In the genomic region with DNA sequence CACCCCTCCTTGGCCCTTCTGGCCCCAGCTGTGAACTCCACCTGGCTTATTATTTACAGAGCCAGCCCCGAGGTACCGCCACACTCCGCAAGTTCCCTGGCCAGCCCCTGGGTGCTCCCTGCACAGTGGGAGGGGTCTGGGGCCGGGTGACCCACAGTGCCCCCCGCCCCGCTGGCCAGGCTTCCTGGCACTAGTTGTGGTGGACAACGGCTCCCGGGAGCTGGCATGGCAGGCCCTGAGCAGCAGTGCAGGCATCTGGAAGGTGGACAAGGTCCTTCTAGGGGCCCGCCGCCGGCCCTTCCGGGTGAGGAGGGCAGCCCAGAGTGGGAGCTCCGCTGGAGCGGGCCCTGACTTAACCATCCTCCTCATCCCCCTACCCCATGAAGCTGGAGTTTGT, we compare ENCODE assay signal across 1 cellular context.
TF ChIP-seq lines count a peak whose summit lies in the region.

No MANE protein-coding gene starts in this region.

TF ChIP-seq in GM23338, 12 proteins besides CTCF, POLR2A, EP300 and RAD21:
- TF ChIP-seq, protein P1, sequence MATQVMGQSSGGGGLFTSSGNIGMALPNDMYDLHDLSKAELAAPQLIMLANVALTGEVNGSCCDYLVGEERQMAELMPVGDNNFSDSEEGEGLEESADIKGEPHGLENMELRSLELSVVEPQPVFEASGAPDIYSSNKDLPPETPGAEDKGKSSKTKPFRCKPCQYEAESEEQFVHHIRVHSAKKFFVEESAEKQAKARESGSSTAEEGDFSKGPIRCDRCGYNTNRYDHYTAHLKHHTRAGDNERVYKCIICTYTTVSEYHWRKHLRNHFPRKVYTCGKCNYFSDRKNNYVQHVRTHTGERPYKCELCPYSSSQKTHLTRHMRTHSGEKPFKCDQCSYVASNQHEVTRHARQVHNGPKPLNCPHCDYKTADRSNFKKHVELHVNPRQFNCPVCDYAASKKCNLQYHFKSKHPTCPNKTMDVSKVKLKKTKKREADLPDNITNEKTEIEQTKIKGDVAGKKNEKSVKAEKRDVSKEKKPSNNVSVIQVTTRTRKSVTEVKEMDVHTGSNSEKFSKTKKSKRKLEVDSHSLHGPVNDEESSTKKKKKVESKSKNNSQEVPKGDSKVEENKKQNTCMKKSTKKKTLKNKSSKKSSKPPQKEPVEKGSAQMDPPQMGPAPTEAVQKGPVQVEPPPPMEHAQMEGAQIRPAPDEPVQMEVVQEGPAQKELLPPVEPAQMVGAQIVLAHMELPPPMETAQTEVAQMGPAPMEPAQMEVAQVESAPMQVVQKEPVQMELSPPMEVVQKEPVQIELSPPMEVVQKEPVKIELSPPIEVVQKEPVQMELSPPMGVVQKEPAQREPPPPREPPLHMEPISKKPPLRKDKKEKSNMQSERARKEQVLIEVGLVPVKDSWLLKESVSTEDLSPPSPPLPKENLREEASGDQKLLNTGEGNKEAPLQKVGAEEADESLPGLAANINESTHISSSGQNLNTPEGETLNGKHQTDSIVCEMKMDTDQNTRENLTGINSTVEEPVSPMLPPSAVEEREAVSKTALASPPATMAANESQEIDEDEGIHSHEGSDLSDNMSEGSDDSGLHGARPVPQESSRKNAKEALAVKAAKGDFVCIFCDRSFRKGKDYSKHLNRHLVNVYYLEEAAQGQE (IDR thresholded peaks at IDR 0.05; ENCODE audit: unreplicated experiment): no peak
- TF ChIP-seq EZH2phosphoT487 (IDR thresholded peaks at IDR 0.05; ENCODE audit: unreplicated experiment) (no peak), EZH2 (IDR thresholded peaks at IDR 0.05; ENCODE audit: low read depth, unreplicated experiment) (no peak), STAT1 (IDR thresholded peaks at IDR 0.05; ENCODE audit: unreplicated experiment) (no peak), POLR2AphosphoS5 (IDR thresholded peaks at IDR 0.05; ENCODE audit: low read depth) (no peak), ZNF114 (CRISPR knock-in tag; IDR thresholded peaks at IDR 0.05) (no peak), CREB1 (CRISPR knock-in tag; IDR thresholded peaks at IDR 0.05; ENCODE audit: low read depth) (no peak), NANOG (IDR thresholded peaks at IDR 0.05; ENCODE audit: borderline replicate concordance) (no peak), JUNB (IDR thresholded peaks at IDR 0.05; ENCODE audit: unreplicated experiment) (no peak), ZNF331 (CRISPR knock-in tag; IDR thresholded peaks at IDR 0.05; ENCODE audit: low read depth) (no peak)
- TF ChIP-seq, protein P2, sequence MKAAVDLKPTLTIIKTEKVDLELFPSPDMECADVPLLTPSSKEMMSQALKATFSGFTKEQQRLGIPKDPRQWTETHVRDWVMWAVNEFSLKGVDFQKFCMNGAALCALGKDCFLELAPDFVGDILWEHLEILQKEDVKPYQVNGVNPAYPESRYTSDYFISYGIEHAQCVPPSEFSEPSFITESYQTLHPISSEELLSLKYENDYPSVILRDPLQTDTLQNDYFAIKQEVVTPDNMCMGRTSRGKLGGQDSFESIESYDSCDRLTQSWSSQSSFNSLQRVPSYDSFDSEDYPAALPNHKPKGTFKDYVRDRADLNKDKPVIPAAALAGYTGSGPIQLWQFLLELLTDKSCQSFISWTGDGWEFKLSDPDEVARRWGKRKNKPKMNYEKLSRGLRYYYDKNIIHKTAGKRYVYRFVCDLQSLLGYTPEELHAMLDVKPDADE (IDR thresholded peaks at IDR 0.05): no peak
- TF ChIP-seq, protein P3, sequence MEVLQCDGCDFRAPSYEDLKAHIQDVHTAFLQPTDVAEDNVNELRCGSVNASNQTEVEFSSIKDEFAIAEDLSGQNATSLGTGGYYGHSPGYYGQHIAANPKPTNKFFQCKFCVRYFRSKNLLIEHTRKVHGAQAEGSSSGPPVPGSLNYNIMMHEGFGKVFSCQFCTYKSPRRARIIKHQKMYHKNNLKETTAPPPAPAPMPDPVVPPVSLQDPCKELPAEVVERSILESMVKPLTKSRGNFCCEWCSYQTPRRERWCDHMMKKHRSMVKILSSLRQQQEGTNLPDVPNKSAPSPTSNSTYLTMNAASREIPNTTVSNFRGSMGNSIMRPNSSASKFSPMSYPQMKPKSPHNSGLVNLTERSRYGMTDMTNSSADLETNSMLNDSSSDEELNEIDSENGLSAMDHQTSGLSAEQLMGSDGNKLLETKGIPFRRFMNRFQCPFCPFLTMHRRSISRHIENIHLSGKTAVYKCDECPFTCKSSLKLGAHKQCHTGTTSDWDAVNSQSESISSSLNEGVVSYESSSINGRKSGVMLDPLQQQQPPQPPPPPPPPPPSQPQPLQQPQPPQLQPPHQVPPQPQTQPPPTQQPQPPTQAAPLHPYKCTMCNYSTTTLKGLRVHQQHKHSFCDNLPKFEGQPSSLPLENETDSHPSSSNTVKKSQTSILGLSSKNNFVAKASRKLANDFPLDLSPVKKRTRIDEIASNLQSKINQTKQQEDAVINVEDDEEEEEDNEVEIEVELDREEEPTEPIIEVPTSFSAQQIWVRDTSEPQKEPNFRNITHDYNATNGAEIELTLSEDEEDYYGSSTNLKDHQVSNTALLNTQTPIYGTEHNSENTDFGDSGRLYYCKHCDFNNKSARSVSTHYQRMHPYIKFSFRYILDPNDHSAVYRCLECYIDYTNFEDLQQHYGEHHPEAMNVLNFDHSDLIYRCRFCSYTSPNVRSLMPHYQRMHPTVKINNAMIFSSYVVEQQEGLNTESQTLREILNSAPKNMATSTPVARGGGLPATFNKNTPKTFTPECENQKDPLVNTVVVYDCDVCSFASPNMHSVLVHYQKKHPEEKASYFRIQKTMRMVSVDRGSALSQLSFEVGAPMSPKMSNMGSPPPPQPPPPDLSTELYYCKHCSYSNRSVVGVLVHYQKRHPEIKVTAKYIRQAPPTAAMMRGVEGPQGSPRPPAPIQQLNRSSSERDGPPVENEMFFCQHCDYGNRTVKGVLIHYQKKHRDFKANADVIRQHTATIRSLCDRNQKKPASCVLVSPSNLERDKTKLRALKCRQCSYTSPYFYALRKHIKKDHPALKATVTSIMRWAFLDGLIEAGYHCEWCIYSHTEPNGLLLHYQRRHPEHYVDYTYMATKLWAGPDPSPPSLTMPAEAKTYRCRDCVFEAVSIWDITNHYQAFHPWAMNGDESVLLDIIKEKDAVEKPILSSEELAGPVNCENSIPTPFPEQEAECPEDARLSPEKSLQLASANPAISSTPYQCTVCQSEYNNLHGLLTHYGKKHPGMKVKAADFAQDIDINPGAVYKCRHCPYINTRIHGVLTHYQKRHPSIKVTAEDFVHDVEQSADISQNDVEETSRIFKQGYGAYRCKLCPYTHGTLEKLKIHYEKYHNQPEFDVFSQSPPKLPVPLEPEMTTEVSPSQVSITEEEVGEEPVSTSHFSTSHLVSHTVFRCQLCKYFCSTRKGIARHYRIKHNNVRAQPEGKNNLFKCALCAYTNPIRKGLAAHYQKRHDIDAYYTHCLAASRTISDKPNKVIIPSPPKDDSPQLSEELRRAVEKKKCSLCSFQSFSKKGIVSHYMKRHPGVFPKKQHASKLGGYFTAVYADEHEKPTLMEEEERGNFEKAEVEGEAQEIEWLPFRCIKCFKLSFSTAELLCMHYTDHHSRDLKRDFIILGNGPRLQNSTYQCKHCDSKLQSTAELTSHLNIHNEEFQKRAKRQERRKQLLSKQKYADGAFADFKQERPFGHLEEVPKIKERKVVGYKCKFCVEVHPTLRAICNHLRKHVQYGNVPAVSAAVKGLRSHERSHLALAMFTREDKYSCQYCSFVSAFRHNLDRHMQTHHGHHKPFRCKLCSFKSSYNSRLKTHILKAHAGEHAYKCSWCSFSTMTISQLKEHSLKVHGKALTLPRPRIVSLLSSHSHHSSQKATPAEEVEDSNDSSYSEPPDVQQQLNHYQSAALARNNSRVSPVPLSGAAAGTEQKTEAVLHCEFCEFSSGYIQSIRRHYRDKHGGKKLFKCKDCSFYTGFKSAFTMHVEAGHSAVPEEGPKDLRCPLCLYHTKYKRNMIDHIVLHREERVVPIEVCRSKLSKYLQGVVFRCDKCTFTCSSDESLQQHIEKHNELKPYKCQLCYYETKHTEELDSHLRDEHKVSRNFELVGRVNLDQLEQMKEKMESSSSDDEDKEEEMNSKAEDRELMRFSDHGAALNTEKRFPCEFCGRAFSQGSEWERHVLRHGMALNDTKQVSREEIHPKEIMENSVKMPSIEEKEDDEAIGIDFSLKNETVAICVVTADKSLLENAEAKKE (CRISPR knock-in tag; IDR thresholded peaks at IDR 0.05): no peak
